In genomic region chr2:96928277-96928781, GRCh38 we compare ENCODE assay signal across 12 cellular contexts. TPM values are rescaled to one million over a fixed set of nuclear protein-coding genes. Genes with fewer than 3 reads are reported as not detected.
DNase-seq lines count a peak whose midpoint lies in the region; ATAC-seq, FAIRE-seq and TF ChIP-seq lines count a peak whose summit lies in the region.
"Had no signal": no experiment of that assay in that cellular context is flagged by ENCODE, and none has a peak within 500 bp of the region (broad histone marks: within the 10 kb centered on the region; RNA-seq: fewer than 3 reads in every experiment).

No MANE protein-coding gene starts in this region.

- H3K4ac ChIP-seq in trophoblast cell (ENCODE audit: low read depth, low read length): no peak overlapping the region

- no peak overlapping the region for H2AFZ ChIP-seq in trophoblast cell (ENCODE audit: insufficient read depth, low read length, poor library complexity)

- H4K12ac ChIP-seq in trophoblast cell (ENCODE audit: low read depth, low read length): no peak overlapping the region

- TF ChIP-seq CTCF in AG09309 (IDR thresholded peaks at IDR 0.05; ENCODE audit: control insufficient read depth, insufficient read depth, low read depth, low read length, missing control alignments): no peak

- no peak overlapping the region for H2BK5ac ChIP-seq in trophoblast cell (ENCODE audit: low read depth, low read length, poor library complexity)

- no peak overlapping the region for H4K8ac ChIP-seq in trophoblast cell (ENCODE audit: low read depth, low read length)

- H3K4me2 ChIP-seq in trophoblast cell (ENCODE audit: low read length): no peak overlapping the region

- TF ChIP-seq POLR2A in erythroblast (IDR thresholded peaks at IDR 0.05; ENCODE audit: low read length) (no peak), H54 (IDR thresholded peaks at IDR 0.05; ENCODE audit: low read depth, low read length) (no peak)

- H3K9ac ChIP-seq in trophoblast cell (ENCODE audit: low read length): no peak overlapping the region

- no peaks in the 10 kb centered on the region for H3K9me3 ChIP-seq in trophoblast cell (ENCODE audit: insufficient read depth, low read depth, low read length)
- H3K9me3 ChIP-seq: Peyer's patch, spleen had no signal

- no peaks in the 10 kb centered on the region for H3K36me3 ChIP-seq in trophoblast cell (ENCODE audit: control insufficient read depth in 1 of 2, insufficient read depth in 2 of 2, low read length in 2 of 2)
- H3K36me3 ChIP-seq: Peyer's patch, spleen had no signal

- no peak overlapping the region for H3K23ac ChIP-seq in trophoblast cell (ENCODE audit: low read length)

- no peak overlapping the region for H3K27ac ChIP-seq in trophoblast cell (ENCODE audit: low read depth, low read length)

- no peak overlapping the region for H3K18ac ChIP-seq in trophoblast cell (ENCODE audit: low read length)

- H3K79me1 ChIP-seq in trophoblast cell (ENCODE audit: low read length): no peaks in the 10 kb centered on the region

- H3K14ac ChIP-seq in trophoblast cell (ENCODE audit: low read length): no peak overlapping the region

- DNase-seq in AG09309 (ENCODE audit: low read depth) (no peak), NCI-H526 treated with DMSO at 0.1 percent for 48 hours (lab: John Stamatoyannopoulos, UW) (peak; percentile 50), foreskin melanocyte (peak; percentile 76), trophoblast cell (no peak), erythroblast (lab: John Stamatoyannopoulos, UW) (no peak), H54 (ENCODE audit: insufficient read length, low spot score) (no peak)
- DNase-seq: activated CD4-positive, alpha-beta T cell treated with anti-CD3 and anti-CD28 coated beads, Interleukin-2, amount 50 U/mL, for 4 hours; H9; spleen had no signal

- H3K4me3 ChIP-seq in AG09309 (ENCODE audit: control insufficient read depth, low read depth, low read length): peak overlapping the region; percentile 12; the same call in 1 of the 2 replicates
- H3K4me3 ChIP-seq in trophoblast cell (ENCODE audit: low read depth, low read length): no peak overlapping the region
- H3K4me3 ChIP-seq: Peyer's patch, spleen had no signal

- H4K91ac ChIP-seq in trophoblast cell (ENCODE audit: low read depth, low read length): peak overlapping the region; percentile 67

- no peak overlapping the region for H2BK120ac ChIP-seq in trophoblast cell (ENCODE audit: insufficient read depth, low read length, poor library complexity)

- no CpG with 5 or more reads among the region's 12 CpGs for WGBS in trophoblast cell (ENCODE audit: extremely low coverage, insufficient coverage, insufficient read length)

- no peaks in the 10 kb centered on the region for H3K79me2 ChIP-seq in trophoblast cell (ENCODE audit: control insufficient read depth, insufficient read depth, low read length, poor library complexity)

- peaks cover 10 to 14% of the 10 kb centered on the region in 2 experiments for H3K4me1 ChIP-seq in trophoblast cell (ENCODE audit: control insufficient read depth in 1 of 2, insufficient read depth in 2 of 2, low read length in 2 of 2)

- H2AK5ac ChIP-seq in trophoblast cell (ENCODE audit: low read length): no peak overlapping the region

- H2BK12ac ChIP-seq in trophoblast cell (ENCODE audit: low read length): no peak overlapping the region

- ATAC-seq in GM21381 (IDR thresholded peaks at IDR 0.05; ENCODE audit: unreplicated experiment): no peak
- no peak for ATAC-seq in HG03378 (IDR thresholded peaks at IDR 0.05; ENCODE audit: unreplicated experiment)

- no peaks in the 10 kb centered on the region for H3K27me3 ChIP-seq in trophoblast cell (ENCODE audit: insufficient read depth, low read length)
- H3K27me3 ChIP-seq: Peyer's patch had no signal

- no peak for FAIRE-seq in H54 (lab: Jason Lieb, UNC)

RNA-seq across cellular contexts. Expression of gene FAM178B, which starts 58.1 kb away (rescaled TPM):
- polyA plus RNA-seq in trophoblast cell (2013): 2.4 TPM in 2 replicates

RNA-seq across cellular contexts. Expression of gene SEMA4C, which starts 58.4 kb away (rescaled TPM):
- 157 and 161 TPM in 2 replicates for polyA plus RNA-seq in trophoblast cell (2013)

Comparison
In these comparisons a context has a peak if more than half of its experiments do, and no peak if none do; other contexts are left out.
1. DNase-seq: peak in NCI-H526 treated with DMSO at 0.1 percent for 48 hours (single experiment) and foreskin melanocyte (single experiment); none in AG09309 (single experiment), trophoblast cell (0 of 2), erythroblast (0 of 2) and H54 (single experiment).